Comparison of ENCODE assay signal across 8 cellular contexts in genomic region chr11:64876835-64877341, GRCh38. TPM values are rescaled to one million over a fixed set of nuclear protein-coding genes. Genes with fewer than 3 reads are reported as not detected.
A peak's percentile ranks its signal among the peaks of the same experiment; 100 is the strongest.
DNase-seq lines count a peak whose midpoint lies in the region; ATAC-seq and TF ChIP-seq lines count a peak whose summit lies in the region.

No MANE protein-coding gene starts in this region.

- H3K4me1 Mint-ChIP-seq in Caco-2 (ENCODE audit: low read depth, unreplicated experiment) = peaks cover 17% of the 10 kb centered on the region
- peaks cover 58 to 79% (median 68%) of the 10 kb centered on the region in 7 donors for H3K4me1 Mint-ChIP-seq in naive thymus-derived CD4-positive, alpha-beta T cell

- peaks cover 76% of the 10 kb centered on the region for H3K36me3 Mint-ChIP-seq in Caco-2 (ENCODE audit: insufficient read depth, unreplicated experiment)
- H3K36me3 Mint-ChIP-seq in naive thymus-derived CD4-positive, alpha-beta T cell = peaks cover 0 to 34% (median 23%) of the 10 kb centered on the region in 5 donors

- 0 out of 2 replicates have a peak, but pooled peaks cover 3% of the 10 kb centered on the region for H3K36me3 ChIP-seq in Caco-2 (ENCODE audit: control insufficient read depth, insufficient read depth, low read length)
- H3K36me3 ChIP-seq in naive thymus-derived CD4-positive, alpha-beta T cell (ENCODE audit: control insufficient read depth in 2 of 3, insufficient read depth in 3 of 3, low read length in 3 of 3) = peaks cover 12 to 34% (median 15%) of the 10 kb centered on the region in 3 experiments

- peak overlapping the region; percentile 14 to 97 (median 91) for H3K27ac ChIP-seq in dorsolateral prefrontal cortex
- H3K27ac ChIP-seq in naive thymus-derived CD4-positive, alpha-beta T cell (ENCODE audit: low read depth, low read length) = peak overlapping the region; percentile 80

- POLR2A ChIA-PET in Caco-2 (lab: Charles Lee) = interaction anchor here (0.6 to 3.5 kb wide), 6 partner anchors 11 to 98 kb away, joined by 3 to 21 read pairs (median 4); partner anchors contain the start of genes MEN1 and SF1
- POLR2A ChIA-PET in naive thymus-derived CD4-positive, alpha-beta T cell (lab: Charles Lee) = interaction anchor here (1.2 to 26.0 kb wide), 11 partner anchors 14 to 622 kb away, joined by 3 to 1324 read pairs (median 4); partner anchors contain the start of genes CDC42BPG, MALAT1, PPP2R5B and RASGRP2

- H3K27me3 ChIP-seq in Caco-2 (replicated peaks; ENCODE audit: control insufficient read depth, insufficient read depth, low read length) = no peaks in the 10 kb centered on the region
- H3K27me3 ChIP-seq in dorsolateral prefrontal cortex = no peaks in the 10 kb centered on the region
- H3K27me3 ChIP-seq in naive thymus-derived CD4-positive, alpha-beta T cell (ENCODE audit: control insufficient read depth in 2 of 2, insufficient read depth in 2 of 2, low read length in 2 of 2) = no peaks in the 10 kb centered on the region

- H3K9me3 Mint-ChIP-seq in Caco-2 (ENCODE audit: unreplicated experiment) = no peaks in the 10 kb centered on the region
- H3K9me3 Mint-ChIP-seq in naive thymus-derived CD4-positive, alpha-beta T cell = peaks cover 0 to 3% (median 0%) of the 10 kb centered on the region in 11 donors

- intact Hi-C loops in Caco-2 (cut with micrococcal nuclease; ENCODE audit: unreplicated experiment) (no loop called here), dorsolateral prefrontal cortex (cut with DNase I) (loop anchor here in 1 of 2 donors (5.0 kb wide), 1 partner anchor 40 kb away; the partner anchor contains the start of gene ATG2A)
- intact Hi-C loops in naive thymus-derived CD4-positive, alpha-beta T cell (cut with micrococcal nuclease) = loop anchor here in 1 of 2 donors (5.0 kb wide), 1 partner anchor 75 kb away; the partner anchor contains the start of gene MAP4K2

- H3K4me1 ChIP-seq in Caco-2 = peaks cover 42% of the 10 kb centered on the region
- peaks cover 57 to 60% of the 10 kb centered on the region in 2 donors for H3K4me1 ChIP-seq in naive thymus-derived CD4-positive, alpha-beta T cell (ENCODE audit: control insufficient read depth in 2 of 2, insufficient read depth in 2 of 2, low read length in 2 of 2)

- CTCF ChIA-PET in Caco-2 (lab: Charles Lee) = interaction anchor here (0.6 to 3.2 kb wide), 5 partner anchors 12 to 33 kb away, joined by 3 to 16 read pairs (median 4); partner anchors contain the start of gene CDC42BPG
- CTCF ChIA-PET in naive thymus-derived CD4-positive, alpha-beta T cell (lab: Charles Lee) = interaction anchor here (1.5 to 30.3 kb wide), 3 partner anchors 11 to 21 kb away, joined by 3 to 945 read pairs (median 11); partner anchors contain the start of gene CDC42BPG

- no peak for ATAC-seq in naive thymus-derived CD4-positive, alpha-beta T cell
- ATAC-seq in HG03196 (IDR thresholded peaks at IDR 0.05; ENCODE audit: unreplicated experiment) = no peak

- no peaks in the 10 kb centered on the region for H3K27me3 Mint-ChIP-seq in Caco-2 (ENCODE audit: insufficient read depth, unreplicated experiment)
- H3K27me3 Mint-ChIP-seq in naive thymus-derived CD4-positive, alpha-beta T cell = no peaks in the 10 kb centered on the region

- no peaks in the 10 kb centered on the region for H3K9me3 ChIP-seq in Caco-2
- H3K9me3 ChIP-seq in naive thymus-derived CD4-positive, alpha-beta T cell (ENCODE audit: control insufficient read depth in 2 of 3, low read length in 3 of 3) = no peaks in the 10 kb centered on the region

- DNase-seq in Caco-2 = peak; percentile 77 to 90
- peak; percentile 37 for DNase-seq in NAMALWA (ENCODE audit: low spot score)
- peak in 1 of 10 donors; percentile 41 for DNase-seq in dorsolateral prefrontal cortex
- no peak for DNase-seq in naive thymus-derived CD4-positive, alpha-beta T cell
- no peak for DNase-seq in occipital lobe (lab: John Stamatoyannopoulos, UW)
- no peak for DNase-seq in SHP77 treated with DMSO at 0.1 percent for 48 hours (lab: John Stamatoyannopoulos, UW)
- no peak for DNase-seq in H4 (ENCODE audit: low spot score)

- no peak for TF ChIP-seq CTCF in Caco-2 (IDR thresholded peaks at IDR 0.05; ENCODE audit: insufficient read depth in 1 of 2, low read depth in 1 of 2, low read length in 1 of 2, severe bottlenecking in 1 of 2, unreplicated experiment in 1 of 2)
- no peak for TF ChIP-seq CTCF in dorsolateral prefrontal cortex (IDR thresholded peaks at IDR 0.05 in 54 of 56, conservative IDR thresholded peaks at IDR 0.05 in 2 of 56; ENCODE audit: low read depth in 1 of 56, partially characterized antibody in 56 of 56)

- H3K27ac Mint-ChIP-seq in Caco-2 (ENCODE audit: unreplicated experiment) = peak overlapping the region; percentile 82
- peak overlapping the region; percentile 84 to 95 (median 93) for H3K27ac Mint-ChIP-seq in naive thymus-derived CD4-positive, alpha-beta T cell

- H3K4me3 ChIP-seq in Caco-2 (ENCODE audit: low read depth, low read length) (peak overlapping the region; percentile 57), dorsolateral prefrontal cortex (peak overlapping the region; percentile 63 to 99 (median 92))
- H3K4me3 ChIP-seq in naive thymus-derived CD4-positive, alpha-beta T cell (ENCODE audit: low read length) = peak overlapping the region; percentile 100

- TSS peak; percentile 35 for BruUV-seq in Caco-2 (replicated peaks; lab: Mats Ljungman, UMichigan)

- H3K4me3 Mint-ChIP-seq in Caco-2 (ENCODE audit: unreplicated experiment) = peak overlapping the region; percentile 85
- peak overlapping the region; percentile 95 to 99 (median 98) for H3K4me3 Mint-ChIP-seq in naive thymus-derived CD4-positive, alpha-beta T cell

RNA-seq across cellular contexts. Expression of gene EHD1, which starts 1.5 kb away (rescaled TPM):
- total RNA-seq in Caco-2 (2022) (123 and 129 TPM in 2 replicates), dorsolateral prefrontal cortex (10 to 100 TPM; 25.6 to 70.9 (median 43.6) TPM), occipital lobe (22.9 TPM)
- 100 to 1,000 TPM; 124 to 263 (median 208) TPM for total RNA-seq in naive thymus-derived CD4-positive, alpha-beta T cell
- 100 to 1,000 TPM; 102 to 141 TPM for polyA plus RNA-seq in naive thymus-derived CD4-positive, alpha-beta T cell
- 13.5 and 14.2 TPM in 2 replicates for total RNA-seq in H4 (2014; rRNA removed; shearing (Covaris generic))

RNA-seq across cellular contexts. Expression of gene CDC42BPG, which starts 32.4 kb away (rescaled TPM):
- 29.1 and 36.0 TPM in 2 replicates for total RNA-seq in Caco-2 (2022)
- 1 to 10 TPM in 5 of 120 experiments, under 1 TPM in 70, not detected in 45; 0.07 to 1.6 (median 0.15) TPM for total RNA-seq in dorsolateral prefrontal cortex
- 1 to 10 TPM in 4 of 5 experiments, under 1 TPM in 1; 0.22 to 9.2 (median 8.1) TPM for total RNA-seq in naive thymus-derived CD4-positive, alpha-beta T cell
- polyA plus RNA-seq in naive thymus-derived CD4-positive, alpha-beta T cell = under 1 TPM; 0.27 to 0.47 TPM
- total RNA-seq in occipital lobe = 0.16 TPM
- 0.02 TPM in 1 of 2 replicates, not detected in the other for total RNA-seq in H4 (2014; rRNA removed; shearing (Covaris generic))

RNA-seq across cellular contexts. Expression of gene ATG2A, which starts 40.1 kb away (rescaled TPM):
- total RNA-seq in Caco-2 (2022) (27.9 and 31.1 TPM in 2 replicates), dorsolateral prefrontal cortex (10 to 100 TPM; 21.4 to 47.9 (median 34.8) TPM), occipital lobe (5.5 TPM)
- 100 to 1,000 TPM in 1 of 5 experiments, 10 to 100 TPM in 4; 30.6 to 105 (median 36.2) TPM for total RNA-seq in naive thymus-derived CD4-positive, alpha-beta T cell
- polyA plus RNA-seq in naive thymus-derived CD4-positive, alpha-beta T cell = 1 to 10 TPM; 3.4 to 5.2 TPM
- 6.0 and 9.5 TPM in 2 replicates for total RNA-seq in H4 (2014; rRNA removed; shearing (Covaris generic))

RNA-seq across cellular contexts. Expression of gene PPP2R5B, which starts 47.6 kb away (rescaled TPM):
- total RNA-seq in Caco-2 (2022) (7.4 and 7.7 TPM in 2 replicates), dorsolateral prefrontal cortex (100 to 1,000 TPM in 10 of 120 experiments, 10 to 100 TPM in 110; 64.5 to 119 (median 85.0) TPM), occipital lobe (22.8 TPM)
- 10 to 100 TPM; 11.9 to 19.1 (median 18.8) TPM for total RNA-seq in naive thymus-derived CD4-positive, alpha-beta T cell
- 1 to 10 TPM; 4.5 to 7.5 TPM for polyA plus RNA-seq in naive thymus-derived CD4-positive, alpha-beta T cell
- total RNA-seq in H4 (2014; rRNA removed; shearing (Covaris generic)) = 6.4 and 9.1 TPM in 2 replicates

RNA-seq across cellular contexts. Expression of gene GPHA2, which starts 58.8 kb away (rescaled TPM):
- not detected in 2 replicates for total RNA-seq in Caco-2 (2022)
- total RNA-seq in dorsolateral prefrontal cortex = 1 to 10 TPM in 2 of 120 experiments, under 1 TPM in 1, not detected in 117; 0.57 to 2.0 (median 1.1) TPM
- total RNA-seq in naive thymus-derived CD4-positive, alpha-beta T cell = under 1 TPM in 1 of 5 experiments, not detected in 4; 0.48 TPM
- not detected for polyA plus RNA-seq in naive thymus-derived CD4-positive, alpha-beta T cell
- total RNA-seq in occipital lobe = not detected
- total RNA-seq in H4 (2014; rRNA removed; shearing (Covaris generic)) = not detected in 2 replicates

Comparison
In these comparisons a context has a peak if more than half of its experiments do, and no peak if none do; other contexts are left out.
1. DNase-seq: peak in Caco-2 (2 of 2) and NAMALWA (single experiment); none in naive thymus-derived CD4-positive, alpha-beta T cell (0 of 9), occipital lobe (single experiment), SHP77 treated with DMSO at 0.1 percent for 48 hours (single experiment) and H4 (single experiment).
2. Peak in every context shown above with its lines, with median percentiles within 50 percentile points of each other: H3K4me3 ChIP-seq.